In genomic region chr2:74958277-74959105, GRCh38 we compare ENCODE assay signal across 8 cellular contexts.
DNase-seq lines count a peak whose midpoint lies in the region; ATAC-seq, FAIRE-seq and TF ChIP-seq lines count a peak whose summit lies in the region.

Gene POLE4, plus strand, starts transcription at chr2:74958643. Its CDS starts 37 bp downstream, at chr2:74958680.

- ATAC-seq in GM18517 (IDR thresholded peaks at IDR 0.05; ENCODE audit: unreplicated experiment) (peak; percentile 91), HG03025 (IDR thresholded peaks at IDR 0.05; ENCODE audit: low FRiP score, unreplicated experiment) (peak; percentile 90)

- peak; percentile 36 for DNase-seq in NCI-H2029 treated with DMSO at 0.1 percent for 48 hours (lab: John Stamatoyannopoulos, UW)
- DNase-seq in T1000 (lab: John Stamatoyannopoulos, UW) = peak; percentile 89
- peak; percentile 96 for DNase-seq in astrocyte of the hippocampus (ENCODE audit: low read depth, low spot score)
- DNase-seq in hippocampal formation (lab: John Stamatoyannopoulos, UW) = peak; percentile 77 to 88
- peak; percentile 96 for DNase-seq in retina
- no peak for DNase-seq in D721Med (ENCODE audit: insufficient read length, low spot score)

- FAIRE-seq in D721Med (lab: Jason Lieb, UNC) = no peak

- no peak for TF ChIP-seq CTCF in D721Med (IDR thresholded peaks at IDR 0.05; ENCODE audit: insufficient read depth, missing control alignments)
